In genomic region chr3:194941360-194941955, GRCh38 we compare ENCODE assay signal across 14 cellular contexts.
DNase-seq lines count a peak whose midpoint lies in the region; FAIRE-seq and TF ChIP-seq lines count a peak whose summit lies in the region.
"Had no signal": no experiment of that assay in that cellular context is flagged by ENCODE, and none has a peak within 500 bp of the region (broad histone marks: within the 10 kb centered on the region; RNA-seq: fewer than 3 reads in every experiment).

No MANE protein-coding gene starts in this region.

- H3K27ac ChIP-seq in mesenchymal stem cell (ENCODE audit: low read length, poor library complexity, severe bottlenecking), result no peak overlapping the region
- no peak overlapping the region for H3K27ac ChIP-seq in parathyroid adenoma
- H3K27ac ChIP-seq in kidney (ENCODE audit: low read depth in 2 of 2, low read length in 2 of 2), result no peak overlapping the region
- H3K27ac ChIP-seq: A549, BLaER1, GM23248 had no signal

- H3K18ac ChIP-seq in mesenchymal stem cell (ENCODE audit: low read depth in 1 of 2, low read length in 2 of 2), result no peak overlapping the region

- no peaks in the 10 kb centered on the region for H3K79me1 ChIP-seq in mesenchymal stem cell (replicated peaks; ENCODE audit: low read length, poor library complexity, severe bottlenecking)

- no peak overlapping the region for H2BK12ac ChIP-seq in mesenchymal stem cell (ENCODE audit: low read length in 2 of 2)

- H3K4me1 ChIP-seq in mesenchymal stem cell (ENCODE audit: control insufficient read depth, insufficient read depth, low read depth, low read length) (no peaks in the 10 kb centered on the region), parathyroid adenoma (peaks cover 25% of the 10 kb centered on the region), kidney (ENCODE audit: control insufficient read depth in 1 of 2, insufficient read depth in 1 of 2, low read depth in 1 of 2, low read length in 2 of 2) (peaks cover 0 to 5% of the 10 kb centered on the region in 2 donors)
- H3K4me1 ChIP-seq: A549 had no signal

- no peaks in the 10 kb centered on the region for H3K36me3 ChIP-seq in mesenchymal stem cell (ENCODE audit: control insufficient read depth in 1 of 2, insufficient read depth in 2 of 2, low read depth in 1 of 2, low read length in 2 of 2)
- H3K36me3 ChIP-seq in parathyroid adenoma (ENCODE audit: control insufficient read depth, insufficient read depth, low read length), result no peaks in the 10 kb centered on the region
- no peaks in the 10 kb centered on the region for H3K36me3 ChIP-seq in kidney (ENCODE audit: control insufficient read depth in 1 of 2, insufficient read depth in 2 of 2, low read length in 2 of 2)
- H3K36me3 ChIP-seq: BLaER1 had no signal

- H3K4me2 ChIP-seq in mesenchymal stem cell (ENCODE audit: low read length, poor library complexity, severe bottlenecking) (no peak overlapping the region), parathyroid adenoma (ENCODE audit: low read length) (no peak overlapping the region)
- H3K4me2 ChIP-seq: A549, BLaER1 had no signal

- H3K23ac ChIP-seq in mesenchymal stem cell (ENCODE audit: low read length in 2 of 2), result no peak overlapping the region

- no peak overlapping the region for H3K9ac ChIP-seq in mesenchymal stem cell (ENCODE audit: low read length)
- H3K9ac ChIP-seq in parathyroid adenoma, result no peak overlapping the region
- H3K9ac ChIP-seq in kidney (ENCODE audit: low read length in 2 of 2), result no peak overlapping the region
- H3K9ac ChIP-seq: BLaER1, GM23248 had no signal

- H3K27me3 Mint-ChIP-seq in dendritic cell treated with granulocyte-macrophage colony-stimulating factor and Interleukin-4, amounts not matched to agents 40 ng/mL and 50 ng/mL, for 4 days, result peaks cover 16% of the 10 kb centered on the region

- H4K91ac ChIP-seq in mesenchymal stem cell (ENCODE audit: low read length), result peak overlapping the region; percentile 11

- H3K4ac ChIP-seq in mesenchymal stem cell (ENCODE audit: low read depth in 1 of 2, low read length in 2 of 2), result no peak overlapping the region

- H3K4me1 Mint-ChIP-seq in dendritic cell treated with granulocyte-macrophage colony-stimulating factor and Interleukin-4, amounts not matched to agents 40 ng/mL and 50 ng/mL, for 4 days (ENCODE audit: low read depth), result peaks cover 79% of the 10 kb centered on the region
- H3K4me1 Mint-ChIP-seq: CD4-positive, CD25-positive, alpha-beta regulatory T cell had no signal

- H3K36me3 Mint-ChIP-seq in dendritic cell treated with granulocyte-macrophage colony-stimulating factor and Interleukin-4, amounts not matched to agents 40 ng/mL and 50 ng/mL, for 4 days (ENCODE audit: low read depth), result no peaks in the 10 kb centered on the region
- H3K36me3 Mint-ChIP-seq: CD4-positive, CD25-positive, alpha-beta regulatory T cell had no signal

- intact Hi-C loops in dendritic cell treated with granulocyte-macrophage colony-stimulating factor and Interleukin-4, amounts not matched to agents 40 ng/mL and 50 ng/mL, for 4 days (cut with micrococcal nuclease), result no loop called here
- intact Hi-C loops in kidney (cut with DNase I), result no loop called here

- no peaks in the 10 kb centered on the region for H3K9me3 Mint-ChIP-seq in dendritic cell treated with granulocyte-macrophage colony-stimulating factor and Interleukin-4, amounts not matched to agents 40 ng/mL and 50 ng/mL, for 4 days
- H3K9me3 Mint-ChIP-seq: H9 had no signal

- peaks cover 3% of the 10 kb centered on the region for H3K9me3 ChIP-seq in mesenchymal stem cell (ENCODE audit: control insufficient read depth, low read length)
- H3K9me3 ChIP-seq in parathyroid adenoma (ENCODE audit: control insufficient read depth, low read length), result no peaks in the 10 kb centered on the region
- no peaks in the 10 kb centered on the region for H3K9me3 ChIP-seq in kidney (ENCODE audit: control insufficient read depth in 1 of 2, low read length in 2 of 2)
- H3K9me3 ChIP-seq: A549, BLaER1 had no signal

- DNase-seq in mesenchymal stem cell (no peak), kidney (no peak), HT-29 (ENCODE audit: low spot score) (no peak), GM20000 (ENCODE audit: low spot score) (no peak)
- DNase-seq: CD4-positive, CD25-positive, alpha-beta regulatory T cell; DMS53; GF-D8; GM23248; H9; IMR-90 had no signal

- no peaks in the 10 kb centered on the region for H3K79me2 ChIP-seq in parathyroid adenoma

- H2AFZ ChIP-seq in mesenchymal stem cell (ENCODE audit: low read depth, low read length) (no peak overlapping the region), parathyroid adenoma (peak overlapping the region; percentile 48)
- H2AFZ ChIP-seq: GM23248 had no signal

- no peak overlapping the region for H2BK5ac ChIP-seq in mesenchymal stem cell (ENCODE audit: low read depth, low read length, poor library complexity, severe bottlenecking)

- H3K14ac ChIP-seq in mesenchymal stem cell (ENCODE audit: low read length in 2 of 2), result no peak overlapping the region

- no peak overlapping the region for H3K4me3 Mint-ChIP-seq in dendritic cell treated with granulocyte-macrophage colony-stimulating factor and Interleukin-4, amounts not matched to agents 40 ng/mL and 50 ng/mL, for 4 days
- H3K4me3 Mint-ChIP-seq: CD4-positive, CD25-positive, alpha-beta regulatory T cell; H9 had no signal

- H3K4me3 ChIP-seq in mesenchymal stem cell (ENCODE audit: insufficient read depth in 1 of 2, low read depth in 1 of 2, low read length in 2 of 2) (no peak overlapping the region), parathyroid adenoma (ENCODE audit: low read depth, low read length) (no peak overlapping the region), kidney (ENCODE audit: low read length in 2 of 2) (no peak overlapping the region)
- H3K4me3 ChIP-seq: A549, BLaER1, GM23248 had no signal

- peak overlapping the region; percentile 88 for H3K27ac Mint-ChIP-seq in dendritic cell treated with granulocyte-macrophage colony-stimulating factor and Interleukin-4, amounts not matched to agents 40 ng/mL and 50 ng/mL, for 4 days
- H3K27ac Mint-ChIP-seq: CD4-positive, CD25-positive, alpha-beta regulatory T cell had no signal

- no peak for TF ChIP-seq CTCF in parathyroid adenoma (IDR thresholded peaks at IDR 0.05)
- no peak for TF ChIP-seq CTCF in kidney (IDR thresholded peaks at IDR 0.05; ENCODE audit: borderline replicate concordance, extremely low read depth, insufficient read depth)
- TF ChIP-seq CTCF in GM20000 (IDR thresholded peaks at IDR 0.05; ENCODE audit: extremely low read depth, missing control alignments), result no peak

- H2BK15ac ChIP-seq in mesenchymal stem cell (ENCODE audit: low read depth, poor library complexity, severe bottlenecking), result no peak overlapping the region

- H3K27me3 ChIP-seq in mesenchymal stem cell (ENCODE audit: control insufficient read depth in 1 of 2, insufficient read depth in 1 of 2, low read length in 2 of 2), result peaks cover 28 to 30% of the 10 kb centered on the region in 2 experiments
- H3K27me3 ChIP-seq in parathyroid adenoma (ENCODE audit: control insufficient read depth, insufficient read depth, low read length), result no peaks in the 10 kb centered on the region
- H3K27me3 ChIP-seq: BLaER1 had no signal

- no peak overlapping the region for H2AK5ac ChIP-seq in mesenchymal stem cell (ENCODE audit: low read length, severe bottlenecking)

- 85% methylated on average over 9 of the region's 9 CpGs for WGBS in mesenchymal stem cell

- no peak overlapping the region for H2BK120ac ChIP-seq in mesenchymal stem cell (ENCODE audit: low read depth, low read length)

- FAIRE-seq in kidney (lab: Jason Lieb, UNC), result no peak
- FAIRE-seq: A549 had no signal

- H4K8ac ChIP-seq in mesenchymal stem cell (ENCODE audit: low read length), result no peak overlapping the region
